8 cellular contexts compared by ENCODE assay signal in genomic region chr10:68600041-68600778, GRCh38.
A peak's percentile ranks its signal among the peaks of the same experiment; 100 is the strongest.
DNase-seq lines count a peak whose midpoint lies in the region; ATAC-seq lines count a peak whose summit lies in the region.

No MANE protein-coding gene starts in this region.

- peaks cover 15% of the 10 kb centered on the region for H3K27me3 Mint-ChIP-seq in dendritic cell treated with granulocyte-macrophage colony-stimulating factor and Interleukin-4, amounts not matched to agents 40 ng/mL and 50 ng/mL, for 4 days

- peak overlapping the region; percentile 84 for H3K4me3 Mint-ChIP-seq in dendritic cell treated with granulocyte-macrophage colony-stimulating factor and Interleukin-4, amounts not matched to agents 40 ng/mL and 50 ng/mL, for 4 days

- no peaks in the 10 kb centered on the region for H3K9me3 Mint-ChIP-seq in dendritic cell treated with granulocyte-macrophage colony-stimulating factor and Interleukin-4, amounts not matched to agents 40 ng/mL and 50 ng/mL, for 4 days

- H3K27ac Mint-ChIP-seq in dendritic cell treated with granulocyte-macrophage colony-stimulating factor and Interleukin-4, amounts not matched to agents 40 ng/mL and 50 ng/mL, for 4 days = peak overlapping the region; percentile 85

- intact Hi-C loops in dendritic cell treated with granulocyte-macrophage colony-stimulating factor and Interleukin-4, amounts not matched to agents 40 ng/mL and 50 ng/mL, for 4 days (cut with micrococcal nuclease) = loop anchor here (1.0 kb wide), 1 partner anchor 40 kb away; the partner anchor contains the start of gene TET1

- DNase-seq in AG08395 (ENCODE audit: low spot score) (peak; percentile 84), NCI-H2227 (lab: John Stamatoyannopoulos, UW; ENCODE audit: unreplicated experiment) (peak; percentile 89), left kidney (ENCODE audit: low read depth, low spot score) (peak; percentile 97)
- DNase-seq in activated CD4-positive, alpha-beta T cell treated with anti-CD3 and anti-CD28 coated beads for 24 hours (ENCODE audit: low read depth in 2 of 2) = peak; percentile 19 to 28
- peak; percentile 49 to 51 for DNase-seq in stimulated activated CD4-positive, alpha-beta T cell treated with anti-CD3 and anti-CD28 coated beads, Interleukin-2, amount 100 ng/mL, for 24 hours

- peak; percentile 83 for ATAC-seq in GM18909 (IDR thresholded peaks at IDR 0.05; ENCODE audit: poor library complexity, unreplicated experiment)
- peak; percentile 81 for ATAC-seq in HG03139 (IDR thresholded peaks at IDR 0.05; ENCODE audit: unreplicated experiment)

- H3K4me1 Mint-ChIP-seq in dendritic cell treated with granulocyte-macrophage colony-stimulating factor and Interleukin-4, amounts not matched to agents 40 ng/mL and 50 ng/mL, for 4 days (ENCODE audit: low read depth) = peaks cover 13% of the 10 kb centered on the region

- no peaks in the 10 kb centered on the region for H3K36me3 Mint-ChIP-seq in dendritic cell treated with granulocyte-macrophage colony-stimulating factor and Interleukin-4, amounts not matched to agents 40 ng/mL and 50 ng/mL, for 4 days (ENCODE audit: low read depth)

Comparison
In these comparisons a context has a peak if more than half of its experiments do, and no peak if none do; other contexts are left out.
1. Peak in every context shown above with its lines: DNase-seq and ATAC-seq.
2. DNase-seq: peak in every context shown above with its lines; median percentile 97 in left kidney; 89 in NCI-H2227; 84 in AG08395; 50 in stimulated activated CD4-positive, alpha-beta T cell treated with anti-CD3 and anti-CD28 coated beads, Interleukin-2, amount 100 ng/mL, for 24 hours; 24 in activated CD4-positive, alpha-beta T cell treated with anti-CD3 and anti-CD28 coated beads for 24 hours.